Comparison of ENCODE assay signal across 26 cellular contexts in genomic region chr16:84874004-84874435, GRCh38. TPM values are rescaled to one million over a fixed set of nuclear protein-coding genes. Genes with fewer than 3 reads are reported as not detected.
DNase-seq lines count a peak whose midpoint lies in the region; ATAC-seq, FAIRE-seq and TF ChIP-seq lines count a peak whose summit lies in the region.
"Had no signal": no experiment of that assay in that cellular context is flagged by ENCODE, and none has a peak within 500 bp of the region (broad histone marks: within the 10 kb centered on the region; RNA-seq: fewer than 3 reads in every experiment).

No MANE protein-coding gene starts in this region.

- H3K79me1 ChIP-seq in neuronal stem cell (ENCODE audit: low read depth, low read length), result no peaks in the 10 kb centered on the region

- H3K27me3 ChIP-seq in endothelial cell of umbilical vein (ENCODE audit: control insufficient read depth in 2 of 2, insufficient read depth in 2 of 2, low read length in 2 of 2) (no peaks in the 10 kb centered on the region), neuronal stem cell (ENCODE audit: control insufficient read depth in 3 of 3, insufficient read depth in 3 of 3, low read depth in 1 of 3, low read length in 3 of 3) (peaks cover 0 to 8% (median 0%) of the 10 kb centered on the region in 3 experiments), upper lobe of left lung (no peaks in the 10 kb centered on the region)
- H3K27me3 ChIP-seq: esophagus muscularis mucosa, Peyer's patch had no signal

- no peak overlapping the region for H4K91ac ChIP-seq in neuronal stem cell (ENCODE audit: low read depth, low read length, poor library complexity)

- no peak overlapping the region for H3K27ac Mint-ChIP-seq in activated CD8-positive, alpha-beta T cell treated with anti-CD3 and anti-CD28 coated beads for 36 hours
- H3K27ac Mint-ChIP-seq: activated CD4-positive, alpha-beta T cell treated with anti-CD3 and anti-CD28 coated beads, Interleukin-2, amount 10 ng/mL, durations not matched to agents 7 days and 5 days; activated CD8-positive, alpha-beta memory T cell treated with anti-CD3 and anti-CD28 coated beads, Interleukin-2, amount 10 ng/mL, durations not matched to agents 7 days and 5 days; activated T-cell treated with anti-CD3 and anti-CD28 coated beads, Interleukin-2, amount 50 U/mL, for 72 hours; stimulated activated naive B cell treated with anti-CD40 and anti-IgM and Interleukin-4, amounts not matched to agents 10 μg/mL and 1 μg/mL and 100 μg/mL, for 72 hours had no signal

- peak overlapping the region; percentile 16 for H2BK12ac ChIP-seq in neuronal stem cell (ENCODE audit: low read length)

- WGBS in neuronal stem cell (ENCODE audit: extremely low coverage in 2 of 2, insufficient read length in 2 of 2, insufficient replicate concordance in 1 of 2), 2 donors, result no CpG with 5 or more reads among the region's 4 CpGs
- 45 to 46% methylated on average over 4 of the region's 4 CpGs for WGBS in upper lobe of left lung, 2 donors

- no peak for TF ChIP-seq POLR2A in endothelial cell of umbilical vein (IDR thresholded peaks at IDR 0.05; ENCODE audit: low read depth, low read length)
- TF ChIP-seq POLR2A in upper lobe of left lung (IDR thresholded peaks at IDR 0.05), result no peak

- BruUV-seq in endothelial cell of umbilical vein (replicated peaks; lab: Mats Ljungman, UMichigan), result no TSS peak

- no peak overlapping the region for H3K14ac ChIP-seq in neuronal stem cell (ENCODE audit: low read length)

- H3K27me3 Mint-ChIP-seq in activated CD8-positive, alpha-beta T cell treated with anti-CD3 and anti-CD28 coated beads for 36 hours, result no peaks in the 10 kb centered on the region
- H3K27me3 Mint-ChIP-seq: activated CD4-positive, alpha-beta T cell treated with anti-CD3 and anti-CD28 coated beads, Interleukin-2, amount 10 ng/mL, durations not matched to agents 7 days and 5 days; activated CD8-positive, alpha-beta memory T cell treated with anti-CD3 and anti-CD28 coated beads, Interleukin-2, amount 10 ng/mL, durations not matched to agents 7 days and 5 days; stimulated activated naive B cell treated with anti-CD40 and anti-IgM and Interleukin-4, amounts not matched to agents 10 μg/mL and 1 μg/mL and 100 μg/mL, for 72 hours had no signal

- no peak overlapping the region for H3K4me3 ChIP-seq in endothelial cell of umbilical vein (replicated peaks in 1 of 3; ENCODE audit: insufficient read depth in 1 of 3, low read depth in 1 of 3, low read length in 3 of 3)
- H3K4me3 ChIP-seq in neuronal stem cell (ENCODE audit: low read length in 2 of 2), result no peak overlapping the region
- H3K4me3 ChIP-seq in upper lobe of left lung, result no peak overlapping the region
- H3K4me3 ChIP-seq: coronary artery, esophagus muscularis mucosa, Peyer's patch had no signal

- DNase-seq in Caki2 (ENCODE audit: low read depth) (peak; percentile 54), M059J (ENCODE audit: low read depth) (peak; percentile 23), endothelial cell of umbilical vein (ENCODE audit: low read depth, low spot score) (no peak), neuronal stem cell (ENCODE audit: low spot score) (no peak), upper lobe of left lung (no peak)
- DNase-seq in activated CD8-positive, alpha-beta T cell treated with anti-CD3 and anti-CD28 coated beads for 36 hours, result no peak
- DNase-seq: activated CD4-positive, alpha-beta T cell treated with anti-CD3 and anti-CD28 coated beads, Interleukin-2, amount 10 ng/mL, durations not matched to agents 7 days and 5 days; activated CD8-positive, alpha-beta memory T cell treated with anti-CD3 and anti-CD28 coated beads, Interleukin-2, amount 10 ng/mL, durations not matched to agents 7 days and 5 days; activated naive CD4-positive, alpha-beta T cell treated with Interleukin-2 at 50 U/mL for 16 hours; activated T-cell treated with anti-CD3 and anti-CD28 coated beads, Interleukin-2, amount 50 U/mL, for 72 hours; MM.1S; NCI-H1436; NCI-H2171; NCI-H524; nucleus accumbens; Peyer's patch; small intestine; stimulated activated CD4-positive, alpha-beta T cell treated with anti-CD3 and anti-CD28 coated beads, Interleukin-4, amount 100 ng/mL, for 1 hour; stimulated activated naive B cell treated with anti-CD40 and anti-IgM and Interleukin-4, amounts not matched to agents 10 μg/mL and 1 μg/mL and 100 μg/mL, for 72 hours had no signal

- no peak overlapping the region for H4K8ac ChIP-seq in neuronal stem cell (ENCODE audit: low read depth, low read length)

- H2AFZ ChIP-seq in endothelial cell of umbilical vein (ENCODE audit: low read depth, low read length) (peak overlapping the region; percentile 7), neuronal stem cell (ENCODE audit: low read length) (no peak overlapping the region)

- H3K4me1 ChIP-seq in endothelial cell of umbilical vein (ENCODE audit: control insufficient read depth, extremely low read depth, insufficient read depth, low read length) (no peaks in the 10 kb centered on the region), neuronal stem cell (ENCODE audit: control insufficient read depth in 2 of 2, insufficient read depth in 1 of 2, low read depth in 1 of 2, low read length in 2 of 2) (no peaks in the 10 kb centered on the region), upper lobe of left lung (no peaks in the 10 kb centered on the region)
- H3K4me1 ChIP-seq: Peyer's patch had no signal

- no peak overlapping the region for H3K23ac ChIP-seq in neuronal stem cell (ENCODE audit: low read depth, low read length, poor library complexity)

- H3K27ac ChIP-seq in endothelial cell of umbilical vein (ENCODE audit: insufficient read depth, low read depth, low read length) (no peak overlapping the region), neuronal stem cell (replicated peaks; ENCODE audit: low read length) (no peak overlapping the region), upper lobe of left lung (no peak overlapping the region)
- H3K27ac ChIP-seq: coronary artery had no signal

- dilution Hi-C loops in endothelial cell of umbilical vein (cut with MboI; ENCODE audit: extremely low pct_ligation_motif_present, low sequenced_read_pairs), result no loop called here

- H3K36me3 ChIP-seq in endothelial cell of umbilical vein (ENCODE audit: control insufficient read depth in 2 of 2, extremely low read depth in 1 of 2, insufficient read depth in 2 of 2, low read length in 2 of 2) (no peaks in the 10 kb centered on the region), neuronal stem cell (replicated peaks in 1 of 2; ENCODE audit: control insufficient read depth in 2 of 2, insufficient read depth in 2 of 2, low read length in 2 of 2) (no peaks in the 10 kb centered on the region), upper lobe of left lung (peaks cover 0 to 56% (median 5%) of the 10 kb centered on the region in 4 donors)

- H3K9ac ChIP-seq in endothelial cell of umbilical vein (replicated peaks; ENCODE audit: extremely low read depth, insufficient read depth, low read length), result no peak overlapping the region
- no peak overlapping the region for H3K9ac ChIP-seq in neuronal stem cell (ENCODE audit: low read depth, low read length, poor library complexity)

- POLR2A ChIA-PET in endothelial cell of umbilical vein (lab: Charles Lee), result no interaction called here
- POLR2A ChIA-PET in activated CD8-positive, alpha-beta T cell treated with anti-CD3 and anti-CD28 coated beads for 36 hours (lab: Charles Lee), result no interaction called here

- no peak overlapping the region for H2BK5ac ChIP-seq in neuronal stem cell (ENCODE audit: low read length)

- H3K79me2 ChIP-seq in endothelial cell of umbilical vein (ENCODE audit: control insufficient read depth, insufficient read depth, low read length), result no peaks in the 10 kb centered on the region

- H3K4me1 Mint-ChIP-seq in activated CD8-positive, alpha-beta T cell treated with anti-CD3 and anti-CD28 coated beads for 36 hours (ENCODE audit: low read depth), result no peaks in the 10 kb centered on the region
- H3K4me1 Mint-ChIP-seq: activated CD4-positive, alpha-beta T cell treated with anti-CD3 and anti-CD28 coated beads, Interleukin-2, amount 10 ng/mL, durations not matched to agents 7 days and 5 days; activated CD8-positive, alpha-beta memory T cell treated with anti-CD3 and anti-CD28 coated beads, Interleukin-2, amount 10 ng/mL, durations not matched to agents 7 days and 5 days; stimulated activated naive B cell treated with anti-CD40 and anti-IgM and Interleukin-4, amounts not matched to agents 10 μg/mL and 1 μg/mL and 100 μg/mL, for 72 hours had no signal

- H3K4me2 ChIP-seq in endothelial cell of umbilical vein (ENCODE audit: insufficient read depth, low read length) (no peak overlapping the region), neuronal stem cell (ENCODE audit: insufficient read depth, low read length, poor library complexity, severe bottlenecking) (no peak overlapping the region)

- H3K4me3 Mint-ChIP-seq in activated CD8-positive, alpha-beta T cell treated with anti-CD3 and anti-CD28 coated beads for 36 hours, result no peak overlapping the region
- H3K4me3 Mint-ChIP-seq: activated CD4-positive, alpha-beta T cell treated with anti-CD3 and anti-CD28 coated beads, Interleukin-2, amount 10 ng/mL, durations not matched to agents 7 days and 5 days; activated CD8-positive, alpha-beta memory T cell treated with anti-CD3 and anti-CD28 coated beads, Interleukin-2, amount 10 ng/mL, durations not matched to agents 7 days and 5 days; activated T-cell treated with anti-CD3 and anti-CD28 coated beads, Interleukin-2, amount 50 U/mL, for 72 hours; stimulated activated naive B cell treated with anti-CD40 and anti-IgM and Interleukin-4, amounts not matched to agents 10 μg/mL and 1 μg/mL and 100 μg/mL, for 72 hours had no signal

- CTCF ChIA-PET in endothelial cell of umbilical vein (lab: Charles Lee), result interaction anchor here (0.5 to 1.7 kb wide), 4 partner anchors 9 to 86 kb away, joined by 3 to 6 read pairs (median 4); no protein-coding TSS in a partner anchor
- CTCF ChIA-PET in activated CD8-positive, alpha-beta T cell treated with anti-CD3 and anti-CD28 coated beads for 36 hours (lab: Charles Lee), result interaction anchor here (1.1 to 1.4 kb wide), 2 partner anchors 51 to 371 kb away, joined by 3 to 5 read pairs; no protein-coding TSS in a partner anchor

- H3K36me3 Mint-ChIP-seq in activated CD8-positive, alpha-beta T cell treated with anti-CD3 and anti-CD28 coated beads for 36 hours (ENCODE audit: low read depth), result no peaks in the 10 kb centered on the region
- H3K36me3 Mint-ChIP-seq: activated CD8-positive, alpha-beta memory T cell treated with anti-CD3 and anti-CD28 coated beads, Interleukin-2, amount 10 ng/mL, durations not matched to agents 7 days and 5 days; stimulated activated naive B cell treated with anti-CD40 and anti-IgM and Interleukin-4, amounts not matched to agents 10 μg/mL and 1 μg/mL and 100 μg/mL, for 72 hours had no signal

- H3K9me1 ChIP-seq in endothelial cell of umbilical vein (replicated peaks; ENCODE audit: control insufficient read depth, extremely low read depth, insufficient read depth, low read length), result no peaks in the 10 kb centered on the region

- no peak overlapping the region for H2AK5ac ChIP-seq in neuronal stem cell (ENCODE audit: low read depth, low read length)

- H3K18ac ChIP-seq in neuronal stem cell (ENCODE audit: low read length), result no peak overlapping the region

- no peak overlapping the region for H2BK15ac ChIP-seq in neuronal stem cell (ENCODE audit: low read length)

- no peak overlapping the region for H3K4ac ChIP-seq in neuronal stem cell (ENCODE audit: low read length)

- no peaks in the 10 kb centered on the region for H4K20me1 ChIP-seq in endothelial cell of umbilical vein (replicated peaks; ENCODE audit: control insufficient read depth, extremely low read depth, insufficient read depth, low read length)

- in situ Hi-C loops in Caki2 (cut with HindIII; ENCODE audit: low pct_unique_long_range_greater_than_20kb, low sequenced_read_pairs), result no loop called here

- H2BK120ac ChIP-seq in neuronal stem cell (ENCODE audit: low read depth, low read length), result no peak overlapping the region

- no peak for TF ChIP-seq EP300 in upper lobe of left lung (IDR thresholded peaks at IDR 0.05)

- no peaks in the 10 kb centered on the region for H3K9me3 Mint-ChIP-seq in activated CD8-positive, alpha-beta T cell treated with anti-CD3 and anti-CD28 coated beads for 36 hours
- H3K9me3 Mint-ChIP-seq: activated CD4-positive, alpha-beta T cell treated with anti-CD3 and anti-CD28 coated beads, Interleukin-2, amount 10 ng/mL, durations not matched to agents 7 days and 5 days; activated T-cell treated with anti-CD3 and anti-CD28 coated beads, Interleukin-2, amount 50 U/mL, for 72 hours had no signal

- FAIRE-seq in endothelial cell of umbilical vein (lab: Jason Lieb, UNC), result no peak
- FAIRE-seq: D721Med, frontal cortex, islet of Langerhans, small intestine had no signal

- ATAC-seq in HG03196 (IDR thresholded peaks at IDR 0.05; ENCODE audit: unreplicated experiment) (no peak), upper lobe of left lung (ENCODE audit: low FRiP score in 2 of 2) (no peak), GM21390 (IDR thresholded peaks at IDR 0.05; ENCODE audit: unreplicated experiment) (no peak)
- no peak for ATAC-seq in activated CD8-positive, alpha-beta T cell treated with anti-CD3 and anti-CD28 coated beads for 36 hours
- ATAC-seq: activated CD8-positive, alpha-beta memory T cell treated with anti-CD3 and anti-CD28 coated beads, Interleukin-2, amount 10 ng/mL, durations not matched to agents 7 days and 5 days; activated T-cell treated with anti-CD3 and anti-CD28 coated beads, Interleukin-2, amount 50 U/mL, for 72 hours; stimulated activated naive B cell treated with anti-CD40 and anti-IgM and Interleukin-4, amounts not matched to agents 10 μg/mL and 1 μg/mL and 100 μg/mL, for 72 hours had no signal

- TF ChIP-seq CTCF in endothelial cell of umbilical vein (IDR thresholded peaks at IDR 0.05; ENCODE audit: extremely low read depth in 1 of 2, insufficient read depth in 1 of 2, low read depth in 1 of 2, low read length in 2 of 2), result no peak
- TF ChIP-seq CTCF in upper lobe of left lung (IDR thresholded peaks at IDR 0.05), result no peak
- no peak for TF ChIP-seq CTCF in activated CD8-positive, alpha-beta T cell treated with anti-CD3 and anti-CD28 coated beads for 36 hours (IDR thresholded peaks at IDR 0.05)

- H3K9me3 ChIP-seq in endothelial cell of umbilical vein (replicated peaks; ENCODE audit: control insufficient read depth, insufficient read depth, low read length) (no peaks in the 10 kb centered on the region), neuronal stem cell (replicated peaks in 1 of 2; ENCODE audit: control insufficient read depth in 2 of 2, insufficient read depth in 1 of 2, low read depth in 1 of 2, low read length in 2 of 2) (peaks cover 2 to 3% of the 10 kb centered on the region in 2 donors), upper lobe of left lung (no peaks in the 10 kb centered on the region)
- H3K9me3 ChIP-seq: esophagus muscularis mucosa, Peyer's patch had no signal

- intact Hi-C loops in endothelial cell of umbilical vein (cut with micrococcal nuclease), result no loop called here
- intact Hi-C loops in activated CD8-positive, alpha-beta T cell treated with anti-CD3 and anti-CD28 coated beads for 36 hours (cut with micrococcal nuclease), result no loop called here

RNA-seq across cellular contexts. Expression of gene CRISPLD2, which starts 54.2 kb away (rescaled TPM):
- total RNA-seq in Caki2 (2014; rRNA removed; shearing (Covaris generic); ENCODE audit: low replicate concordance), result 0.84 and 5.1 TPM in 2 replicates
- total RNA-seq in M059J (2014; rRNA removed; shearing (Covaris generic)), result 22.7 and 37.3 TPM in 2 replicates
- 0.73 TPM in 1 of 2 replicates, not detected in the other for total RNA-seq in endothelial cell of umbilical vein
- 0.06 and 0.14 TPM in 2 replicates for polyA plus RNA-seq in endothelial cell of umbilical vein
- 0.04 and 0.06 TPM in 2 replicates for polyA plus RNA-seq in endothelial cell of umbilical vein (2011; cell fraction: cytosol; rRNA removed)
- 0.14 TPM in 1 of 2 replicates, not detected in the other for polyA plus RNA-seq in endothelial cell of umbilical vein (2011; cell fraction: nucleus; rRNA removed)
- 0.31 and 0.40 TPM in 2 replicates for polyA plus RNA-seq in endothelial cell of umbilical vein (2012)
- 0.38 and 0.58 TPM in 2 replicates for polyA minus RNA-seq in endothelial cell of umbilical vein
- 11.9 TPM for polyA minus RNA-seq in endothelial cell of umbilical vein (2011; cell fraction: cytosol; rRNA and poly(A)+ RNA removed)
- polyA minus RNA-seq in endothelial cell of umbilical vein (2011; cell fraction: nucleus; rRNA and poly(A)+ RNA removed), result not detected in 2 replicates
- 0.14 TPM for polyA plus RNA-seq in neuronal stem cell (2013, experiment 1 of 2)
- polyA plus RNA-seq in neuronal stem cell (2013, experiment 2 of 2), result 0.12 TPM
- 100 to 1,000 TPM in 1 of 6 donors, 10 to 100 TPM in 5; 30.2 to 109 (median 80.8) TPM for total RNA-seq in upper lobe of left lung
- total RNA-seq in activated CD8-positive, alpha-beta T cell treated with anti-CD3 and anti-CD28 coated beads for 36 hours, result under 1 TPM in 1 of 2 experiments, not detected in 1; 0.16 TPM
- total RNA-seq: activated CD8-positive, alpha-beta memory T cell treated with anti-CD3 and anti-CD28 coated beads, Interleukin-2, amount 10 ng/mL, durations not matched to agents 7 days and 5 days had no signal

Comparison
In these comparisons a context has a peak if more than half of its experiments do, and no peak if none do; other contexts are left out.
1. DNase-seq: peak in Caki2 (single experiment) and M059J (single experiment); none in endothelial cell of umbilical vein (single experiment), neuronal stem cell (single experiment), upper lobe of left lung (0 of 2) and activated CD8-positive, alpha-beta T cell treated with anti-CD3 and anti-CD28 coated beads for 36 hours (single experiment).